Comparison of ENCODE assay signal across 13 cellular contexts in the genomic region with DNA sequence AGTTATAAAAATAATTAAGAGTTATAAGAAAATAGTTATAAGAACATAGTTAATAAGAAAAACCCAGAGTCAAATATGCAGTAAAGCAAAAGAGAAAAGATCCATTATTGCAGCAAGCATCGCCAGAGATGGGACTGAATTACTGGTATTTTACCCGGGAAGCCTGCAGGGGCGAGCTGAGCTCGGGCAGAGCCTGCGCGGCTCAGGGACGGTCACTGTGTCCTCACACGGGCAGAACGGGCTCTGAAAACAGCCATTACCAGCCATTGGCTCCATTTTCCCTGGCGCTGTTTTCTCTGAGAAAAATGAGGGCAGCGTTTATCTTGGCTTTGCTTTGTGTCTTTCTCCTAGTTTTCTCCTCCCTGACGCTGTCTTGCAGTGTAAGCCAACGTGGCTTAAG.
A peak's percentile ranks its signal among the peaks of the same experiment; 100 is the strongest.
DNase-seq lines count a peak whose midpoint lies in the region; ATAC-seq, FAIRE-seq and TF ChIP-seq lines count a peak whose summit lies in the region.
"Had no signal": no experiment of that assay in that cellular context is flagged by ENCODE, and none has a peak within 500 bp of the region (broad histone marks: within the 10 kb centered on the region; RNA-seq: fewer than 3 reads in every experiment).

No MANE protein-coding gene starts in this region.

- intact Hi-C loops in pancreas (cut with DNase I) = no loop called here

- FAIRE-seq in pancreas (lab: Jason Lieb, UNC) = no peak

- H3K27ac ChIP-seq in iPS DF 6.9 (ENCODE audit: low read length) (no peak overlapping the region), pancreas (no peak overlapping the region)
- H3K27ac ChIP-seq: KMS-11 had no signal

- no peaks in the 10 kb centered on the region for H3K9me3 ChIP-seq in iPS DF 6.9 (ENCODE audit: control insufficient read depth, insufficient read depth, low read length)
- no peaks in the 10 kb centered on the region for H3K9me3 ChIP-seq in pancreas

- no peak for TF ChIP-seq CTCF in pancreas (IDR thresholded peaks at IDR 0.05)

- DNase-seq in GM03348 (ENCODE audit: low spot score) (peak; percentile 21), amygdala (lab: John Stamatoyannopoulos, UW) (peak in 35 of 56 donors; percentile 7 to 76 (median 38)), iPS DF 6.9 (ENCODE audit: low read depth, low spot score) (peak; percentile 29), pancreas (peak in 1 of 6 donors; percentile 37), NOMO-1 (lab: John Stamatoyannopoulos, UW; ENCODE audit: unreplicated experiment in 2 of 2) (no peak), NCI-H2029 treated with DMSO at 0.1 percent for 48 hours (lab: John Stamatoyannopoulos, UW) (no peak), NCI-H1417 treated with DMSO at 0.1 percent for 48 hours (lab: John Stamatoyannopoulos, UW) (no peak)
- DNase-seq in activated CD4-positive, alpha-beta T cell treated with anti-CD3 and anti-CD28 coated beads for 48 hours = no peak
- DNase-seq: activated CD4-positive, alpha-beta T cell treated with anti-CD3 and anti-CD28 coated beads, Interleukin-2, amount 50 U/mL, for 1 hour; activated T-cell treated with anti-CD3 and anti-CD28 coated beads, Interleukin-2, amount 50 U/mL, for 48 hours; NCI-H1417; NCI-H446 had no signal

- peak in 3 of 4 donors; percentile 55 to 82 (median 66) for ATAC-seq in pancreas

- H3K36me3 ChIP-seq in iPS DF 6.9 (ENCODE audit: control insufficient read depth, insufficient read depth, low read length) (no peaks in the 10 kb centered on the region), pancreas (no peaks in the 10 kb centered on the region)

- H3K4me1 ChIP-seq in iPS DF 6.9 (ENCODE audit: control insufficient read depth, insufficient read depth, low read length) = 0 out of 2 replicates have a peak, but pooled peaks cover 2% of the 10 kb centered on the region
- no peaks in the 10 kb centered on the region for H3K4me1 ChIP-seq in pancreas

- no peaks in the 10 kb centered on the region for H3K27me3 ChIP-seq in iPS DF 6.9 (ENCODE audit: control insufficient read depth, insufficient read depth, low read length)
- no peaks in the 10 kb centered on the region for H3K27me3 ChIP-seq in pancreas

- WGBS in iPS DF 6.9 (ENCODE audit: insufficient coverage, insufficient read length) = no CpG with 5 or more reads among the region's 13 CpGs
- whole genome bisulfite sequencing in pancreas, 2 donors = 10% methylated on average over 13 of the region's 13 CpGs

- H3K4me3 ChIP-seq in iPS DF 6.9 (ENCODE audit: low read length) = no peak overlapping the region
- no peak overlapping the region for H3K4me3 ChIP-seq in pancreas

Comparison
In these comparisons a context has a peak if more than half of its experiments do, and no peak if none do; other contexts are left out.
1. DNase-seq: peak in GM03348 (single experiment), amygdala (35 of 56) and iPS DF 6.9 (single experiment); none in NOMO-1 (0 of 2), NCI-H2029 treated with DMSO at 0.1 percent for 48 hours (single experiment), NCI-H1417 treated with DMSO at 0.1 percent for 48 hours (single experiment) and activated CD4-positive, alpha-beta T cell treated with anti-CD3 and anti-CD28 coated beads for 48 hours (single experiment).